6 cellular contexts compared by ENCODE assay signal in the genomic region with DNA sequence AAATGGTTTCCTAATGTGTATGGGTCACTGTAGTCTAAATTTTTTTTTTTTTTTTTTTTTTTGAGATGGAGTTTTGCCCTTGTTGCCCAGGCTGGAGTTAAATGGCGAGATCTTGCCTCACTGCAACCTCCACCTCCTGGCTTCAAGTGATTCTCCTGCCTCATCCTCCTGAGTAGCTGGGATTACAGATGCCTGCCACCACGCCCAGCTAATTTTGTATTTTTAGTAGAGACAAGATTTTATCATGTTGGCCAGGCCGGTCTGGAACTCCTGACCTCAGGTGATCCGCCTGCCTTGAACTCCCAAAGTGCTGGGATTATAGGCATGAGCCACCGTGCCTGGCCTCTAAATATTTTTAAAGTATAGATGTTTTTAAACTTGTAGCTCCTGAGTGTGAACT.
DNase-seq lines count a peak whose midpoint lies in the region; ATAC-seq and TF ChIP-seq lines count a peak whose summit lies in the region.
"Not testable (repeated sequence)": the region's sequence is repeated elsewhere in the genome, so short reads cannot be mapped to it uniquely, and the experiment has no call there.

No MANE protein-coding gene starts in this region.

- H3K27me3 ChIP-seq in IMR-90 (ENCODE audit: control insufficient read depth, insufficient read depth, low read length); endodermal cell (ENCODE audit: control insufficient read depth, insufficient read depth, low read length, poor library complexity, severe bottlenecking): not testable (repeated sequence)

- H4K20me1 ChIP-seq in IMR-90 (ENCODE audit: insufficient read depth, low read length): not testable (repeated sequence)

- peaks cover 19% of the 10 kb centered on the region for H3K9me1 ChIP-seq in IMR-90 (ENCODE audit: insufficient read depth, low read length)

- H2AK5ac ChIP-seq in IMR-90 (ENCODE audit: low read depth, low read length): not testable (repeated sequence)

- TF ChIP-seq POLR2A in IMR-90 (IDR thresholded peaks at IDR 0.05; ENCODE audit: low read depth, low read length): not testable (repeated sequence)

- not testable (repeated sequence) for ATAC-seq in IMR-90 (ENCODE audit: low read depth); T-helper 17 cell; natural killer cell

- peak overlapping the region; percentile 82; the same call in 1 of the 2 replicates for H3K4ac ChIP-seq in IMR-90 (ENCODE audit: low read depth, low read length)

- H4K91ac ChIP-seq in IMR-90 (ENCODE audit: insufficient read depth, low read depth, low read length): not testable (repeated sequence)

- not testable (repeated sequence) for DNase-seq in IMR-90, T-helper 17 cell, endodermal cell, glutamatergic neuron, natural killer cell

- H3K9me3 ChIP-seq in IMR-90 (ENCODE audit: control insufficient read depth, insufficient read depth, low read length); T-helper 17 cell (ENCODE audit: control insufficient read depth, low read length, poor library complexity, severe bottlenecking): not testable (repeated sequence)
- peaks cover 28% of the 10 kb centered on the region for H3K9me3 ChIP-seq in endodermal cell (ENCODE audit: control insufficient read depth, low read length)

- not testable (repeated sequence) for H3K4me3 ChIP-seq in IMR-90 (ENCODE audit: insufficient read depth, low read depth, low read length); endodermal cell (ENCODE audit: low read length)

- no CpG with 5 or more reads among the region's 5 CpGs for WGBS in IMR-90 (ENCODE audit: extremely low coverage in 2 of 2, insufficient read length in 1 of 2), 2 experiments
- WGBS in endodermal cell (ENCODE audit: insufficient coverage in 1 of 2, insufficient read length in 1 of 2), 2 experiments: 81 to 92% methylated on average over 4 to 5 of the region's 5 CpGs

- POLR2A ChIA-PET in IMR-90 (lab: Charles Lee; ENCODE audit: unreplicated experiment): not testable (repeated sequence)

- H3K4me1 Mint-ChIP-seq in T-helper 17 cell (peaks cover 33% of the 10 kb centered on the region), endodermal cell (peaks cover 43% of the 10 kb centered on the region), glutamatergic neuron (ENCODE audit: low read depth, unreplicated experiment) (peaks cover 32% of the 10 kb centered on the region), natural killer cell (peaks cover 46 to 52% of the 10 kb centered on the region in 2 donors)

- not testable (repeated sequence) for H3K9ac ChIP-seq in IMR-90 (ENCODE audit: low read depth, low read length); endodermal cell (ENCODE audit: extremely low read depth, low read length, poor library complexity, severe bottlenecking)

- H3K14ac ChIP-seq in IMR-90 (replicated peaks; ENCODE audit: low read depth, low read length): not testable (repeated sequence)

- not testable (repeated sequence) for H3K23ac ChIP-seq in IMR-90 (ENCODE audit: low read depth, low read length)

- H3K9me3 Mint-ChIP-seq in endodermal cell: peaks cover 23% of the 10 kb centered on the region
- not testable (repeated sequence) for H3K9me3 Mint-ChIP-seq in glutamatergic neuron (ENCODE audit: unreplicated experiment); natural killer cell

- not testable (repeated sequence) for H3K27me3 Mint-ChIP-seq in T-helper 17 cell; endodermal cell (ENCODE audit: insufficient read depth); glutamatergic neuron (ENCODE audit: unreplicated experiment); natural killer cell (ENCODE audit: low read depth in 2 of 2)

- not testable (repeated sequence) for H3K56ac ChIP-seq in IMR-90 (ENCODE audit: extremely low read depth, insufficient read depth, low read length)

- not testable (repeated sequence) for H3K36me3 ChIP-seq in IMR-90 (ENCODE audit: control insufficient read depth, insufficient read depth, low read length); endodermal cell (ENCODE audit: control insufficient read depth, insufficient read depth, low read length)

- peak overlapping the region in 1 of 2 experiments; percentile 49; a peak in 2 of 4 replicates for H4K8ac ChIP-seq in IMR-90 (ENCODE audit: low read depth in 2 of 2, low read length in 2 of 2)

- H2BK20ac ChIP-seq in IMR-90 (ENCODE audit: low read depth, low read length): peak overlapping the region; percentile 79; the same call in 1 of the 2 replicates

- not testable (repeated sequence) for H2AFZ ChIP-seq in IMR-90 (replicated peaks; ENCODE audit: low read length, poor library complexity)

- peak overlapping the region; percentile 64; the same call in 1 of the 2 replicates for H3K27ac ChIP-seq in 22Rv1
- not testable (repeated sequence) for H3K27ac ChIP-seq in IMR-90 (ENCODE audit: insufficient read depth, low read length); endodermal cell (ENCODE audit: low read depth, low read length)

- H3K27ac Mint-ChIP-seq in T-helper 17 cell: peak overlapping the region; percentile 84
- peak overlapping the region; percentile 64 for H3K27ac Mint-ChIP-seq in endodermal cell
- peak overlapping the region; percentile 90 for H3K27ac Mint-ChIP-seq in glutamatergic neuron (ENCODE audit: unreplicated experiment)
- peak overlapping the region; percentile 74 to 76 for H3K27ac Mint-ChIP-seq in natural killer cell

- not testable (repeated sequence) for H4K5ac ChIP-seq in IMR-90 (ENCODE audit: low read depth, low read length)

- peaks cover 26 to 61% of the 10 kb centered on the region in 2 experiments for H3K79me1 ChIP-seq in IMR-90 (ENCODE audit: low read depth in 1 of 2, low read length in 2 of 2)

- H3K18ac ChIP-seq in IMR-90 (ENCODE audit: low read depth, low read length): not testable (repeated sequence)

- BruUV-seq in IMR-90 (replicated peaks; lab: Mats Ljungman, UMichigan): not testable (repeated sequence)

- H3K4me2 ChIP-seq in IMR-90 (ENCODE audit: low read depth, low read length): not testable (repeated sequence)

- not testable (repeated sequence) for TF ChIP-seq CTCF in 22Rv1 (IDR thresholded peaks at IDR 0.05); IMR-90 (conservative IDR thresholded peaks at IDR 0.05; ENCODE audit: low read depth, low read length); endodermal cell (conservative IDR thresholded peaks at IDR 0.05); glutamatergic neuron (IDR thresholded peaks at IDR 0.05; ENCODE audit: partially characterized antibody, unreplicated experiment); natural killer cell (IDR thresholded peaks at IDR 0.05)

- H2BK5ac ChIP-seq in IMR-90 (ENCODE audit: low read depth, low read length, poor library complexity, severe bottlenecking): peak overlapping the region; percentile 57

- H3K36me3 Mint-ChIP-seq in T-helper 17 cell (ENCODE audit: low read depth); natural killer cell: not testable (repeated sequence)
- H3K36me3 Mint-ChIP-seq in endodermal cell (ENCODE audit: low read depth) (peaks cover 13% of the 10 kb centered on the region), glutamatergic neuron (ENCODE audit: unreplicated experiment) (peaks cover 11% of the 10 kb centered on the region)

- dilution Hi-C loops in IMR-90 (cut with HindIII; ENCODE audit: low sequenced_read_pairs, unreplicated experiment): not testable (repeated sequence)

- peak overlapping the region; percentile 97; the same call in 1 of the 2 replicates for H2BK120ac ChIP-seq in IMR-90 (ENCODE audit: low read depth, low read length)

- in situ Hi-C loops in IMR-90 (cut with MboI; ENCODE audit: low sequenced_read_pairs): not testable (repeated sequence)

- TF ChIP-seq RAD21 in IMR-90 (IDR thresholded peaks at IDR 0.05; ENCODE audit: low read length): not testable (repeated sequence)

- intact Hi-C loops in IMR-90 (cut with micrococcal nuclease): loop anchor here (10.0 kb wide), 1 partner anchor 314 kb away; the partner anchor contains the start of gene COMTD1
- intact Hi-C loops in natural killer cell (cut with micrococcal nuclease): loop anchor here (5.0 kb wide), 1 partner anchor 96 kb away; no protein-coding TSS in a partner anchor

- CTCF ChIA-PET in IMR-90 (lab: Yijun Ruan, JAX): interaction anchor here (0.7 to 0.9 kb wide), 3 partner anchors 24 to 94 kb away, joined by 3 read pairs; no protein-coding TSS in a partner anchor

- H3K4me1 ChIP-seq in IMR-90 (ENCODE audit: control insufficient read depth, insufficient read depth, low read length) (peaks cover 26% of the 10 kb centered on the region), endodermal cell (ENCODE audit: control insufficient read depth, insufficient read depth, low read length) (peaks cover 11% of the 10 kb centered on the region)

- not testable (repeated sequence) for H2AK9ac ChIP-seq in IMR-90 (replicated peaks; ENCODE audit: low read depth, low read length, poor library complexity)

- H3K4me3 Mint-ChIP-seq in T-helper 17 cell; endodermal cell; glutamatergic neuron (ENCODE audit: unreplicated experiment); natural killer cell: not testable (repeated sequence)

- H2BK15ac ChIP-seq in IMR-90 (ENCODE audit: low read depth, low read length): peak overlapping the region; percentile 97; the same call in 2 of the 3 replicates
